ENCODE assay signal across 9 cellular contexts in the genomic region with DNA sequence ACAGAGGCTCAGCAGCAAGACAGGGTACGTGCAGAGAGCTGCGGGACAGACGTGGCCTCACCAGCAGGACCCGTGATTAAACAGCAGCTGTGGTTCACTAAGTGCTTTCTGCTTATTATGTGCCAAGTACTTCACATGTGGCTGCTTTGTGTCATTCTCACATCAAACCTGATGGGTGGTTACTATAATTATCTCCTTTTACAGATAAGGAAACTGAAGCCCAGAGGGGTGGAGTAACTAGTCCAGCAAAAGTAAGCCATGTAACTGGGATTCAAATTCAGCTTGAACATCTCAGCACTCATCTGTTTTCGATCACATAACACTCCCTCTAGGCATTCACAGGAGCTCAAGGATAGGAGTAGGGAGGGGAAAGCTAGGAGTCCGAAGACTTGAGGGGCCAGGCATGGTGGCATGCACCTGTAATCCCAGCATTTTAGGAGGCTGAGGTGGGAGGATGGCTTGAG. TPM values are rescaled to one million over a fixed set of nuclear protein-coding genes. Genes with fewer than 3 reads are reported as not detected.
DNase-seq lines count a peak whose midpoint lies in the region; ATAC-seq and TF ChIP-seq lines count a peak whose summit lies in the region.
"Had no signal": no experiment of that assay in that cellular context is flagged by ENCODE, and none has a peak within 500 bp of the region (broad histone marks: within the 10 kb centered on the region; RNA-seq: fewer than 3 reads in every experiment).

No MANE protein-coding gene starts in this region.

- H3K9me3 ChIP-seq in gastrocnemius medialis (no peaks in the 10 kb centered on the region), vagina (no peaks in the 10 kb centered on the region)

- peaks cover 0 to 11% of the 10 kb centered on the region in 2 donors for H3K4me1 ChIP-seq in gastrocnemius medialis
- H3K4me1 ChIP-seq in vagina, result no peaks in the 10 kb centered on the region

- in situ Hi-C loops in gastrocnemius medialis (cut with MboI; ENCODE audit: low sequenced_read_pairs in 4 of 4), result loop anchor here in 2 of 4 donors (5.0 to 25.0 kb wide), 2 partner anchors 143 to 518 kb away; no protein-coding TSS in a partner anchor

- peaks cover 7 to 8% of the 10 kb centered on the region in 2 donors for H3K4me1 Mint-ChIP-seq in effector memory CD8-positive, alpha-beta T cell (ENCODE audit: low read depth in 2 of 2)

- H3K4me3 ChIP-seq in gastrocnemius medialis (no peak overlapping the region), vagina (no peak overlapping the region)

- intact Hi-C loops in gastrocnemius medialis (cut with DNase I; ENCODE audit: low total_unique reads) (no loop called here), vagina (cut with DNase I) (no loop called here)

- peak overlapping the region in 3 of 4 donors; percentile 22 to 56 (median 43) for H3K27ac ChIP-seq in gastrocnemius medialis
- no peak overlapping the region for H3K27ac ChIP-seq in vagina

- H3K27me3 Mint-ChIP-seq in effector memory CD8-positive, alpha-beta T cell, result peaks cover 0 to 6% of the 10 kb centered on the region in 2 donors

- no peaks in the 10 kb centered on the region for H3K36me3 Mint-ChIP-seq in effector memory CD8-positive, alpha-beta T cell (ENCODE audit: insufficient read depth)

- no peaks in the 10 kb centered on the region for H3K36me3 ChIP-seq in gastrocnemius medialis
- no peaks in the 10 kb centered on the region for H3K36me3 ChIP-seq in vagina

- TF ChIP-seq CTCF in gastrocnemius medialis (IDR thresholded peaks at IDR 0.05 in 4 of 5, conservative IDR thresholded peaks at IDR 0.05 in 1 of 5) (no peak), vagina (IDR thresholded peaks at IDR 0.05) (no peak)

- DNase-seq in NCI-H2081 treated with DMSO at 0.1 percent for 48 hours (lab: John Stamatoyannopoulos, UW) (peak; percentile 89), gastrocnemius medialis (no peak), vagina (ENCODE audit: extremely low spot score in 2 of 2) (no peak)
- DNase-seq in effector memory CD8-positive, alpha-beta T cell, result peak in 2 of 3 experiments; percentile 7 to 14
- DNase-seq in activated naive CD4-positive, alpha-beta T cell (lab: John Stamatoyannopoulos, UW), result no peak

- ATAC-seq in GM19351 (IDR thresholded peaks at IDR 0.05; ENCODE audit: unreplicated experiment) (peak; percentile 64), gastrocnemius medialis (peak; percentile 44 to 70), GM19463 (IDR thresholded peaks at IDR 0.05; ENCODE audit: unreplicated experiment) (no peak), HG02571 (IDR thresholded peaks at IDR 0.05; ENCODE audit: unreplicated experiment) (no peak)
- ATAC-seq in effector memory CD8-positive, alpha-beta T cell (replicated peaks), result peak; percentile 85

- H3K27me3 ChIP-seq in gastrocnemius medialis, result no peaks in the 10 kb centered on the region
- no peaks in the 10 kb centered on the region for H3K27me3 ChIP-seq in vagina

- peak overlapping the region; percentile 65 to 91 for H3K27ac Mint-ChIP-seq in effector memory CD8-positive, alpha-beta T cell
- H3K27ac Mint-ChIP-seq: T-helper 1 cell treated with Interleukin-12 subunit alpha and Interleukin-12 subunit beta and Interleukin-4 antibody, amounts not matched to agents 30 μg/mL and 1 μg/mL, for 36 hours had no signal

- TF ChIP-seq POLR2A in gastrocnemius medialis (IDR thresholded peaks at IDR 0.05) (no peak), vagina (IDR thresholded peaks at IDR 0.05) (no peak)

- H3K9me3 Mint-ChIP-seq in effector memory CD8-positive, alpha-beta T cell, result no peaks in the 10 kb centered on the region
- H3K9me3 Mint-ChIP-seq: T-helper 1 cell treated with Interleukin-12 subunit alpha and Interleukin-12 subunit beta and Interleukin-4 antibody, amounts not matched to agents 30 μg/mL and 1 μg/mL, for 36 hours had no signal

- H3K4me3 Mint-ChIP-seq in effector memory CD8-positive, alpha-beta T cell, result peak overlapping the region; percentile 42 to 74
- H3K4me3 Mint-ChIP-seq: T-helper 1 cell treated with Interleukin-12 subunit alpha and Interleukin-12 subunit beta and Interleukin-4 antibody, amounts not matched to agents 30 μg/mL and 1 μg/mL, for 36 hours had no signal

RNA-seq across cellular contexts. Expression of a gene that starts 50.8 kb away (rescaled TPM):
- total RNA-seq in gastrocnemius medialis (10 to 100 TPM; 37.3 to 74.5 (median 45.6) TPM), vagina (164 TPM)

RNA-seq across cellular contexts. Expression of a gene that starts 51.3 kb away (rescaled TPM):
- 10 to 100 TPM; 28.5 to 59.8 (median 40.2) TPM for total RNA-seq in gastrocnemius medialis
- 93.1 TPM for total RNA-seq in vagina

Comparison
In these comparisons a context has a peak if more than half of its experiments do, and no peak if none do; other contexts are left out.
1. ATAC-seq: peak in GM19351 (single experiment), effector memory CD8-positive, alpha-beta T cell (single experiment) and gastrocnemius medialis (2 of 2); none in GM19463 (single experiment) and HG02571 (single experiment).
2. DNase-seq: peak in NCI-H2081 treated with DMSO at 0.1 percent for 48 hours (single experiment) and effector memory CD8-positive, alpha-beta T cell (2 of 3); none in gastrocnemius medialis (0 of 2), activated naive CD4-positive, alpha-beta T cell (0 of 4) and vagina (0 of 2).